In the genomic region with DNA sequence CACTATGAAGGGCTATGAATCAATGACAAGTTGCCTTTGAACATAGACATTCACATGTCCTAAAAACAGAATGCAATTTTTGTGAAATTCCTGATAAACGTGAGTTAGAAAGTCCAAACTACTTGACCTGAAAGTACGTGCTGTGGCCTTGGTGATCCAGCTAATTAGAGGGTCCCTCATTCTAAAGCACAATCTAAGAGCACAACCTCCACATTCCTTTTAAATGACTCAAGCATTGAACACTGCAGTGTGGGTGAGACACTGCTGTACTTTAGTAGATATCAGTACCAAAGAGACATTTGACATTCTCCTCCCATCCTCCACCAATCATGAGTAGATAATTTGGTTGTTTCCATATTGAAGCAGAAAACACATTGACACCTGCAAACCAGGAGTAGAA, we compare ENCODE assay signal across 14 cellular contexts.
"Had no signal": no experiment of that assay in that cellular context is flagged by ENCODE, and none has a peak within 500 bp of the region (broad histone marks: within the 10 kb centered on the region; RNA-seq: fewer than 3 reads in every experiment).

No MANE protein-coding gene starts in this region.

- H2AFZ ChIP-seq: parathyroid adenoma had no signal

- H3K9ac ChIP-seq: parathyroid adenoma had no signal

- H3K36me3 ChIP-seq: adrenal gland, breast epithelium, left ventricle myocardium inferior, right atrium auricular region, tibial nerve had no signal

- H3K4me3 ChIP-seq: adrenal gland, breast epithelium, left ventricle myocardium inferior, right atrium auricular region, tibial nerve had no signal

- H3K79me2 ChIP-seq: parathyroid adenoma had no signal

- H3K9me3 ChIP-seq: adrenal gland, right atrium auricular region, tibial nerve had no signal

- H3K27ac ChIP-seq: adrenal gland, breast epithelium, foreskin keratinocyte, left ventricle myocardium inferior, parathyroid adenoma, right atrium auricular region, tibial nerve had no signal

- H3K27me3 ChIP-seq: adrenal gland, foreskin keratinocyte, right atrium auricular region, tibial nerve had no signal

- DNase-seq: activated CD4-positive, alpha-beta T cell treated with anti-CD3 and anti-CD28 coated beads, Interleukin-2, amount 10 ng/mL, durations not matched to agents 7 days and 5 days; activated CD4-positive, CD25-positive, alpha-beta regulatory T cell; activated CD8-positive, alpha-beta memory T cell treated with anti-CD3 and anti-CD28 coated beads for 24 hours; activated naive CD4-positive, alpha-beta T cell treated with anti-CD3 and anti-CD28 coated beads, Interleukin-2, amount 50 U/mL, for 16 hours; activated T-cell treated with anti-CD3 and anti-CD28 coated beads for 4 hours; adrenal gland; head of caudate nucleus; left ventricle myocardium inferior; T-helper 2 cell had no signal

- H3K4me1 ChIP-seq: adrenal gland, breast epithelium, foreskin keratinocyte, left ventricle myocardium inferior, parathyroid adenoma, right atrium auricular region, tibial nerve had no signal
